8 cellular contexts compared by ENCODE assay signal in the genomic region with DNA sequence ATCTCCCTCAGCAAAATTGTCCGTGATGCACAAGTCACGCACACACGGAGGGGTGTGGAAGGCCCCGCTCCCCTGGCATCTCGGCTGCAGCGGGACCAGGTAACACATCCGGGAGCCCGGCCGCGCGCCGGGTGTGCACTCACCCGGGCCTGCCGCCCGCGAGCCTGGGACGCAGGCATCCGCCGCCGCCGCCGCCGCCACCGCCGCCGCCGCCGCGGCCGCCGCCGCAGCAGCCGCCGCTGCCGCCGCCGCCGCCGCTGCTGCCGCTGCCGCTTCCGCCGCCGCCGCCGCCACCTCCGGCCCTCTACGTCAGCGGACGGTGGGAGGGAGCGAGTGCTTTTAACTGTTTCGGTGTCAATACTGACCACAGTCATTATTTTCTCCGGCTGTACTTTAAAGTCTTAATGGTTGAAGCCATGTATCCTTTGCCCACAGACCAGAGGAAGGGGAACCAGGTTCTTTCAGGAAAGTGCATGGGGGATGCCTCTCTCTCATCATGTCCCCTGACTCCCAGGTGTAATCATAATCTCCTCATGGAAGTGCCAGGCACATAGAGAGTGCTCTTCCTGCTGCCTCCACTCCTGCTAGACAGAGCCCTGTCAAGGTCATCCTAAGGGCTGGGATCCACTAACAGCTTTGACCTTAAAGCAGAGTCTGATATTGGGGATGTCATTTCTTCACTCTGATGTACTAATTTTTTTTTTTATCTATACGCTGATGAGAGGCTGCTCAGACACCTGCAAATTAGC. TPM values are rescaled to one million over a fixed set of nuclear protein-coding genes. Genes with fewer than 3 reads are reported as not detected.
A peak's percentile ranks its signal among the peaks of the same experiment; 100 is the strongest.
DNase-seq lines count a peak whose midpoint lies in the region; ATAC-seq and TF ChIP-seq lines count a peak whose summit lies in the region.

No MANE protein-coding gene starts in this region.

- peaks cover 3 to 19% of the 10 kb centered on the region in 2 donors for H3K27me3 Mint-ChIP-seq in T-cell

- H3K27ac ChIP-seq in AG04450 (ENCODE audit: low read depth, low read length), result no peak overlapping the region
- peak overlapping the region; percentile 50 to 77 for H3K27ac ChIP-seq in breast epithelium

- H3K4me3 ChIP-seq in AG04450 (ENCODE audit: low read depth, low read length) (peak overlapping the region; percentile 60), breast epithelium (peak overlapping the region; percentile 48 to 65 (median 54))

- peak overlapping the region; percentile 71 to 81 (median 79) for H3K4me3 Mint-ChIP-seq in T-cell

- H3K9me3 Mint-ChIP-seq in T-cell, result peaks cover 0 to 7% (median 0%) of the 10 kb centered on the region in 3 donors

- CTCF ChIA-PET in AG04450 (lab: Charles Lee) (no interaction called here), T-cell (lab: Charles Lee) (no interaction called here)

- no peaks in the 10 kb centered on the region for H3K36me3 ChIP-seq in breast epithelium

- no peak for DNase-seq in AG04450 (ENCODE audit: low read depth, low spot score)
- peak in 26 of 34 experiments; percentile 0 to 43 (median 9) for DNase-seq in T-cell
- peak in 1 of 2 donors; percentile 48 for DNase-seq in breast epithelium (ENCODE audit: low spot score in 2 of 2)
- peak; percentile 0 for DNase-seq in kidney glomerular epithelial cell (lab: John Stamatoyannopoulos, UW)
- DNase-seq in stimulated activated CD4-positive, alpha-beta T cell treated with anti-CD3 and anti-CD28 coated beads, Interleukin-1b, Interleukin-23, amount 100 ng/mL, for 48 hours, result peak; percentile 19
- DNase-seq in NCI-H1436 treated with DMSO at 0.1 percent for 48 hours (lab: John Stamatoyannopoulos, UW), result no peak

- no peaks in the 10 kb centered on the region for H3K9me3 ChIP-seq in AG04450 (ENCODE audit: control insufficient read depth, insufficient read depth, low read length)
- peaks cover 26 to 36% of the 10 kb centered on the region in 2 donors for H3K9me3 ChIP-seq in breast epithelium

- no peak for TF ChIP-seq CTCF in AG04450 (IDR thresholded peaks at IDR 0.05; ENCODE audit: low read depth, low read length)
- no peak for TF ChIP-seq CTCF in breast epithelium (IDR thresholded peaks at IDR 0.05)

- no peaks in the 10 kb centered on the region for H3K27me3 ChIP-seq in AG04450 (ENCODE audit: control insufficient read depth, insufficient read depth, low read length)
- H3K27me3 ChIP-seq in breast epithelium, result peaks cover 0 to 20% of the 10 kb centered on the region in 2 donors

- no peaks in the 10 kb centered on the region for H3K36me3 Mint-ChIP-seq in T-cell

- intact Hi-C loops in breast epithelium (cut with DNase I; ENCODE audit: low total_unique reads), result no loop called here

- no peaks in the 10 kb centered on the region for H3K4me1 ChIP-seq in breast epithelium

- H3K27ac Mint-ChIP-seq in T-cell, result no peak overlapping the region

- no peak for TF ChIP-seq POLR2A in breast epithelium (IDR thresholded peaks at IDR 0.05)

- POLR2A ChIA-PET in AG04450 (lab: Yijun Ruan, JAX), result no interaction called here
- POLR2A ChIA-PET in T-cell (lab: Charles Lee), result no interaction called here

- H3K4me1 Mint-ChIP-seq in T-cell, result peaks cover 14 to 22% (median 16%) of the 10 kb centered on the region in 3 donors

- ATAC-seq in GM18873 (IDR thresholded peaks at IDR 0.05; ENCODE audit: low FRiP score, unreplicated experiment), result peak; percentile 70
- peak; percentile 83 for ATAC-seq in HG03378 (IDR thresholded peaks at IDR 0.05; ENCODE audit: unreplicated experiment)
- ATAC-seq in T-cell (replicated peaks in 1 of 4), result peak; percentile 48 to 81 (median 76)

RNA-seq across cellular contexts. Expression of a gene that starts 38.0 kb away (rescaled TPM):
- not detected in 2 replicates for polyA plus RNA-seq in AG04450 (2011; rRNA removed)
- polyA minus RNA-seq in AG04450 (2011; rRNA and poly(A)+ RNA removed), result not detected in 2 replicates
- total RNA-seq in T-cell (not detected), breast epithelium (not detected)

Comparison
In these comparisons a context has a peak if more than half of its experiments do, and no peak if none do; other contexts are left out.
1. DNase-seq: peak in T-cell (26 of 34), kidney glomerular epithelial cell (single experiment) and stimulated activated CD4-positive, alpha-beta T cell treated with anti-CD3 and anti-CD28 coated beads, Interleukin-1b, Interleukin-23, amount 100 ng/mL, for 48 hours (single experiment); none in AG04450 (single experiment) and NCI-H1436 treated with DMSO at 0.1 percent for 48 hours (single experiment).
2. Peak in every context shown above with its lines, with median percentiles within 50 percentile points of each other: ATAC-seq.